In the genomic region with DNA sequence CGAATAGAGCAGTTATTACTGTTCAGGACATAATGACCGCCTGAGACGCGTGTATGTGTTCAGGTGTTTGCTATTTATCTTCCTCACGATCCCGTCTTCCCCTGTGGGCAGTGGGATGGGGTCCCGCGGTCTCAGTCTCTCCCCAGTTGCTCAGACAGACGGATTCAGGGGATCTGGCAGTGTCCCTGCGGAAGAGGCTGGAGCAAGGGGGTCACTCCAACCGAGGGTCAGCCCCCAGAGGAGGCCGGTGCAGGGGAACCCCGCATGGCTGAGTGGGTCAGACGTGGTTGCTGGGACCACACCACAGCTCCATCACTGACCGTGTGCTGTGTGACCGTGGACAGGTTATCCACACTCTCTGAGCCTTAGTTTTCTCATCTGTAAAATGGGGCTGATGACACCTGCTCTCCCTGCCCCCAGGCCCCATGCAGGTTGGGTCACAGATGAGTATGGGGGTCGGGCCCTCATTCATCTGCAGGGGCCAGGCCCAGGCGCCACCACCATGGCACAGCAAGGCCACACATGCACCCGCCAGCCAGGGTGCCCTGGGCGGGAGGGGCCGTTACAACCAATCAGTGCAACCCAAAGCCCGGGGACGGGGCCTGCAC, we compare ENCODE assay signal across 14 cellular contexts.
"Had no signal": no experiment of that assay in that cellular context is flagged by ENCODE, and none has a peak within 500 bp of the region (broad histone marks: within the 10 kb centered on the region; RNA-seq: fewer than 3 reads in every experiment).

No MANE protein-coding gene starts in this region.

- H3K27me3 ChIP-seq: testis had no signal

- H3K36me3 ChIP-seq: esophagus muscularis mucosa, upper lobe of right lung had no signal

- ATAC-seq: stimulated activated naive CD8-positive, alpha-beta T cell treated with anti-CD3 and anti-CD28 coated beads, Interleukin-15, Interleukin-2, amounts not matched to agents 100 U/mL and 50 U/mL, for 24 hours; upper lobe of right lung had no signal

- H3K27ac Mint-ChIP-seq: activated B cell treated with CpG ODN at 0.5 μM for 24 hours; activated CD4-positive, alpha-beta T cell treated with anti-CD3 and anti-CD28 coated beads, Interleukin-2, amount 10 ng/mL, durations not matched to agents 24 days and 14 days; activated naive CD4-positive, alpha-beta T cell treated with anti-CD3 and anti-CD28 coated beads, Interleukin-2, amount 50 U/mL, for 24 hours; activated T-helper 2 cell treated with anti-CD3 and anti-CD28 coated beads, Interferon-gamma antibody, Interleukin-2, Interleukin-4, amounts not matched to agents 10 μg/mL and 5 μg/mL and 100 μg/mL, durations not matched to agents 14 hours and 24 hours and 36 hours; memory B cell; nephron progenitor cell had no signal

- H3K4me1 Mint-ChIP-seq: nephron progenitor cell had no signal

- H3K27ac ChIP-seq: parathyroid adenoma, testis, upper lobe of right lung had no signal

- H3K4me3 Mint-ChIP-seq: activated B cell treated with CpG ODN at 0.5 μM for 24 hours; activated CD4-positive, alpha-beta T cell treated with anti-CD3 and anti-CD28 coated beads, Interleukin-2, amount 10 ng/mL, durations not matched to agents 24 days and 14 days; activated naive CD4-positive, alpha-beta T cell treated with anti-CD3 and anti-CD28 coated beads, Interleukin-2, amount 50 U/mL, for 24 hours; memory B cell had no signal

- DNase-seq: activated B cell treated with CpG ODN at 0.5 μM for 24 hours; activated CD4-positive, alpha-beta T cell treated with anti-CD3 and anti-CD28 coated beads, Interleukin-2, amount 10 ng/mL, durations not matched to agents 24 days and 14 days; activated CD8-positive, alpha-beta memory T cell treated with anti-CD3 and anti-CD28 coated beads for 24 hours; nephron progenitor cell; stimulated activated CD4-positive, alpha-beta T cell treated with anti-CD3 and anti-CD28 coated beads, Interleukin-4, amount 100 ng/mL, for 1 hour; stimulated activated CD8-positive, alpha-beta memory T cell treated with anti-CD3 and anti-CD28 coated beads, Interleukin-4, amount 100 ng/mL, for 48 hours; stimulated activated naive CD8-positive, alpha-beta T cell treated with anti-CD3 and anti-CD28 coated beads, Interleukin-15, Interleukin-2, amounts not matched to agents 100 U/mL and 50 U/mL, for 24 hours; testis; upper lobe of right lung had no signal

- H3K9me3 Mint-ChIP-seq: activated B cell treated with CpG ODN at 0.5 μM for 24 hours; activated CD4-positive, alpha-beta T cell treated with anti-CD3 and anti-CD28 coated beads, Interleukin-2, amount 10 ng/mL, durations not matched to agents 24 days and 14 days; activated naive CD4-positive, alpha-beta T cell treated with anti-CD3 and anti-CD28 coated beads, Interleukin-2, amount 50 U/mL, for 24 hours; activated T-helper 2 cell treated with anti-CD3 and anti-CD28 coated beads, Interferon-gamma antibody, Interleukin-2, Interleukin-4, amounts not matched to agents 10 μg/mL and 5 μg/mL and 100 μg/mL, durations not matched to agents 14 hours and 24 hours and 36 hours; memory B cell; nephron progenitor cell had no signal

- H3K36me3 Mint-ChIP-seq: activated naive CD4-positive, alpha-beta T cell treated with anti-CD3 and anti-CD28 coated beads, Interleukin-2, amount 50 U/mL, for 24 hours; memory B cell had no signal

- H3K4me3 ChIP-seq: testis had no signal
